ENCODE assay signal across 2 cellular contexts in genomic region chr6:154327313-154327712, GRCh38. TPM values are rescaled to one million over a fixed set of nuclear protein-coding genes. Genes with fewer than 3 reads are reported as not detected.
"Had no signal": no experiment of that assay in that cellular context is flagged by ENCODE, and none has a peak within 500 bp of the region (broad histone marks: within the 10 kb centered on the region; RNA-seq: fewer than 3 reads in every experiment).

No MANE protein-coding gene starts in this region.

RNA-seq across cellular contexts. Expression of gene IPCEF1, which starts 29.3 kb away (rescaled TPM):
- total RNA-seq: ascending aorta, chondrocyte had no signal
